1 cellular context compared by ENCODE assay signal in genomic region chr3:58161435-58162398, GRCh38.
TF ChIP-seq lines count a peak whose summit lies in the region.

No MANE protein-coding gene starts in this region.

TF ChIP-seq in K562, 482 proteins besides CTCF, POLR2A, EP300 and RAD21 (continued from another document and continues in another):
- TF ChIP-seq ZNF212 (CRISPR knock-in tag; IDR thresholded peaks at IDR 0.05) (no peak), DPF2 (IDR thresholded peaks at IDR 0.05) (peak; percentile 86), SAP30 (IDR thresholded peaks at IDR 0.05; ENCODE audit: borderline replicate concordance, insufficient read depth, low read depth, low read length, poor library complexity, severe bottlenecking) (no peak), BRF2 (IDR thresholded peaks at IDR 0.05; ENCODE audit: borderline replicate concordance, insufficient read depth, insufficient read length) (no peak), TAF1 (IDR thresholded peaks at IDR 0.05; ENCODE audit: control insufficient read depth, extremely low read depth, insufficient read depth, low read length, severe bottlenecking) (peak; percentile 24), SIN3A (IDR thresholded peaks at IDR 0.05; ENCODE audit: borderline replicate concordance in 2 of 2, control insufficient read depth in 1 of 2, low read depth in 2 of 2, low read length in 2 of 2) (no peak), PRPF4 (IDR thresholded peaks at IDR 0.05; ENCODE audit: insufficient read depth, low read depth, low read length, poor library complexity, severe bottlenecking) (no peak), ZBTB2 (IDR thresholded peaks at IDR 0.05) (0 out of 2 replicates have a peak, but pooled peaks have one; percentile 34), PCBP2 (IDR thresholded peaks at IDR 0.05; ENCODE audit: low read depth, low read length, poor library complexity, severe bottlenecking) (no peak), E2F4 (CRISPR knock-in tag; IDR thresholded peaks at IDR 0.05; ENCODE audit: low read depth) (no peak), ERF (CRISPR knock-in tag; IDR thresholded peaks at IDR 0.05) (no peak), DLX4 (CRISPR knock-in tag; IDR thresholded peaks at IDR 0.05) (no peak), HES1 (IDR thresholded peaks at IDR 0.05; ENCODE audit: low read depth) (no peak), POU5F1 (IDR thresholded peaks at IDR 0.05; ENCODE audit: borderline replicate concordance, low read depth, low read length, partially characterized antibody) (no peak), HEY1 (CRISPR knock-in tag; IDR thresholded peaks at IDR 0.05; ENCODE audit: borderline replicate concordance) (no peak), ZBTB33 (CRISPR knock-in tag; IDR thresholded peaks at IDR 0.05) (peak; percentile 92), ZBTB11 (CRISPR knock-in tag; IDR thresholded peaks at IDR 0.05) (0 out of 6 replicates have a peak, but pooled peaks of 1 of the 3 experiments have one; percentile 49), CEBPB (tag; IDR thresholded peaks at IDR 0.05) (no peak), BRCA1 (IDR thresholded peaks at IDR 0.05) (no peak), BRCA1 (CRISPR knock-in tag; IDR thresholded peaks at IDR 0.05) (no peak), ZNF780A (CRISPR knock-in tag; IDR thresholded peaks at IDR 0.05) (no peak), NR3C1 (CRISPR knock-in tag; IDR thresholded peaks at IDR 0.05) (no peak), DIDO1 (tag; IDR thresholded peaks at IDR 0.05; ENCODE audit: low read depth) (no peak), ATF1 (CRISPR knock-in tag; IDR thresholded peaks at IDR 0.05) (no peak), ATF1 (tag; IDR thresholded peaks at IDR 0.05) (peak; percentile 41), SUPT5H (IDR thresholded peaks at IDR 0.05) (0 out of 2 replicates have a peak, but pooled peaks have one; percentile 52), HSF4 (CRISPR knock-in tag; IDR thresholded peaks at IDR 0.05; ENCODE audit: borderline replicate concordance) (no peak), ZKSCAN8 (CRISPR knock-in tag; IDR thresholded peaks at IDR 0.05) (peak; percentile 70; the same call in 1 of the 2 replicates), ZSCAN32 (CRISPR knock-in tag; IDR thresholded peaks at IDR 0.05) (no peak), POLR2B (IDR thresholded peaks at IDR 0.05; ENCODE audit: low read depth, partially characterized antibody) (peak; percentile 46), PTTG1 (tag; IDR thresholded peaks at IDR 0.05; ENCODE audit: low read depth) (no peak), NKRF (IDR thresholded peaks at IDR 0.05; ENCODE audit: borderline replicate concordance) (no peak), HOXB6 (CRISPR knock-in tag; IDR thresholded peaks at IDR 0.05; ENCODE audit: borderline replicate concordance) (no peak), GABPA (tag; conservative IDR thresholded peaks at IDR 0.05; ENCODE audit: low read depth) (peak; percentile 66), MAZ (CRISPR knock-in tag; conservative IDR thresholded peaks at IDR 0.05 in 1 of 2, IDR thresholded peaks at IDR 0.05 in 1 of 2) (0 out of 4 replicates have a peak, but pooled peaks of 1 of the 2 experiments have one; percentile 28), IRF1 (CRISPR knock-in tag; IDR thresholded peaks at IDR 0.05; ENCODE audit: borderline replicate concordance) (no peak), MAFF (IDR thresholded peaks at IDR 0.05; ENCODE audit: low read length) (peak; percentile 88), ZNF717 (CRISPR knock-in tag; IDR thresholded peaks at IDR 0.05) (no peak), HMBOX1 (IDR thresholded peaks at IDR 0.05) (no peak), POLR3A (IDR thresholded peaks at IDR 0.05; ENCODE audit: borderline replicate concordance, extremely low read depth, insufficient read depth, insufficient read length) (no peak), TBP (optimal IDR thresholded peaks at IDR 0.05; ENCODE audit: low read depth, low read length) (peak; percentile 39), TCF7 (IDR thresholded peaks at IDR 0.05; ENCODE audit: borderline replicate concordance) (no peak), ATF3 (IDR thresholded peaks at IDR 0.05) (peak; percentile 84), ATF3 (CRISPR knock-in tag; conservative IDR thresholded peaks at IDR 0.05) (0 out of 2 replicates have a peak, but pooled peaks have one; percentile 42), PHF21A (IDR thresholded peaks at IDR 0.05; ENCODE audit: borderline replicate concordance, low read depth) (no peak), ZFP91 (CRISPR knock-in tag; IDR thresholded peaks at IDR 0.05) (no peak), C11orf30 (IDR thresholded peaks at IDR 0.05; ENCODE audit: low read depth) (peak; percentile 81), NFXL1 (CRISPR knock-in tag; IDR thresholded peaks at IDR 0.05) (no peak), TCF7L2 (IDR thresholded peaks at IDR 0.05; ENCODE audit: low read depth, low read length) (no peak), ZBTB8A (IDR thresholded peaks at IDR 0.05; ENCODE audit: partially characterized antibody) (no peak), ZBTB17 (CRISPR knock-in tag; IDR thresholded peaks at IDR 0.05) (peak; percentile 35; the same call in 1 of the 2 replicates)
